24 cellular contexts compared by ENCODE assay signal in the genomic region with DNA sequence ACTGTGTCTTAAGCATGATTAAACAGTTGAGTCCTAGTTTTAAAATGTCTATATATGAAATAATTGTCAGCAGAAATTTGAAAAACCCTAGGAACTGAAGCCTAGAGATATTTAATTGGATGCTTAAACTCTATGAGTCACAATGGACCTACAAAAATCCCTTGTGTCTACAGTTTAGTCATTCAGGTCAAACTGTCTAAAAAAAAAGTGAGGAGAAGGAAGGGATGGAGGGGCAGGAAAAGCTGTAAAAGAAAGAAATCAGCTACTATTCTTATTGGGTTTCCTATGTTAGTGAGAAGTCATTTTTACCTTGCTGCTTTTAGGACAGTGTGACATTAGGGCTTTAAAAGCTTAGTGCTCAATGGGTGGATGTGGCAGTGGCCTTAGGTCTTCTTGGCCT.
A peak's percentile ranks its signal among the peaks of the same experiment; 100 is the strongest.
DNase-seq lines count a peak whose midpoint lies in the region; TF ChIP-seq lines count a peak whose summit lies in the region.
"Had no signal": no experiment of that assay in that cellular context is flagged by ENCODE, and none has a peak within 500 bp of the region (broad histone marks: within the 10 kb centered on the region; RNA-seq: fewer than 3 reads in every experiment).

No MANE protein-coding gene starts in this region.

- DNase-seq in HT1080 (ENCODE audit: low read depth), result peak; percentile 50
- DNase-seq in epithelial cell of esophagus (ENCODE audit: low read depth), result peak; percentile 8
- peak; percentile 16 for DNase-seq in kidney tubule cell (ENCODE audit: low spot score)
- no peak for DNase-seq in epidermal melanocyte (ENCODE audit: insufficient read length, low spot score)
- no peak for DNase-seq in cerebellar nuclear complex (lab: John Stamatoyannopoulos, UW)
- DNase-seq in DMS 273 treated with DMSO at 0.1 percent for 48 hours (lab: John Stamatoyannopoulos, UW), result no peak
- no peak for DNase-seq in RWPE1 (ENCODE audit: low spot score)
- DNase-seq: C1 segment of cervical spinal cord; CD4-positive, alpha-beta memory T cell; COR-L47; DMS79; H9; HFFc6; KG1; NCI-H1048; NCI-H1417; NCI-H1694; NCI-H2029 treated with DMSO at 0.1 percent for 48 hours; NCI-H446 treated with DMSO at 0.1 percent for 48 hours; NCI-H526; NCI-H82; NK-92 treated with Interleukin-12 subunit alpha and Interleukin-12 subunit beta, amount 100 ng/mL, for 24 hours; SIG-M5 had no signal

- CTCF ChIA-PET in RWPE1 (lab: Yijun Ruan, JAX), result no interaction called here

- H3K27ac ChIP-seq in RWPE1, result no peak overlapping the region
- H3K27ac ChIP-seq: SK-N-MC had no signal

- TF ChIP-seq CTCF in epithelial cell of esophagus (IDR thresholded peaks at IDR 0.05; ENCODE audit: insufficient read depth, low read depth, low read length, missing control alignments) (no peak), RWPE1 (conservative IDR thresholded peaks at IDR 0.05; ENCODE audit: low read depth) (no peak)

- no peak overlapping the region for H3K4me3 ChIP-seq in epithelial cell of esophagus (ENCODE audit: low read length)
- H3K4me3 ChIP-seq: SK-N-MC had no signal

- POLR2A ChIA-PET in RWPE1 (lab: Yijun Ruan, JAX; ENCODE audit: low non-redundant PET), result no interaction called here

Comparison
In these comparisons a context has a peak if more than half of its experiments do, and no peak if none do; other contexts are left out.
1. DNase-seq: peak in HT1080 (single experiment), epithelial cell of esophagus (single experiment) and kidney tubule cell (single experiment); none in epidermal melanocyte (single experiment), cerebellar nuclear complex (0 of 2), DMS 273 treated with DMSO at 0.1 percent for 48 hours (single experiment) and RWPE1 (single experiment).